Comparison of ENCODE assay signal across 8 cellular contexts in the genomic region with DNA sequence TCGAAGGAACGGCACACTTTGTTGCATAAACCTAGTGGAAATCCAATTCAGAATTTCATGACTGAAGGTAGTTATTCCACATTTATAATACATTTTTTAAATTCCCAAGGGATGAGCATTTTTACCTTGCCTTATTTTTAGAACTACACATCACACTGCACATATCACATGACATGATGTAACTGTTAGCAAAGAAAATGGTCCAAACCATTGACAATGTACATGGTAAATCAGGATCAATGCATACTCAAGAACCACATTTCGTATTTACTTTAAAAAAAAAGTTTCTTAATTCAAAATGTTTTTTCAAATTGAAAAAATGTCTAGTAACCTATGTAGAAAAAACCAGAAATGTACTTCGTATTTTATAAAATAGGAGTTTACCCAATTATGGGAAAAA. TPM values are rescaled to one million over a fixed set of nuclear protein-coding genes. Genes with fewer than 3 reads are reported as not detected.
DNase-seq lines count a peak whose midpoint lies in the region.

No MANE protein-coding gene starts in this region.

- peak overlapping the region; percentile 96 for H3K9ac ChIP-seq in iPS-18a (ENCODE audit: low read length)
- H3K9ac ChIP-seq in subcutaneous abdominal adipose tissue (ENCODE audit: low read length in 5 of 5), result peak overlapping the region; percentile 90 to 99 (median 95)

- peaks cover 50% of the 10 kb centered on the region for H3K4me1 Mint-ChIP-seq in activated CD4-positive, alpha-beta T cell treated with anti-CD3 and anti-CD28 coated beads, Interleukin-2, amount 10 ng/mL, durations not matched to agents 24 days and 14 days
- peaks cover 70% of the 10 kb centered on the region for H3K4me1 Mint-ChIP-seq in activated naive CD8-positive, alpha-beta T cell (ENCODE audit: low read depth)

- no peaks in the 10 kb centered on the region for H3K9me3 ChIP-seq in iPS-18a (ENCODE audit: control insufficient read depth, low read depth, low read length)
- no peaks in the 10 kb centered on the region for H3K9me3 ChIP-seq in subcutaneous abdominal adipose tissue (ENCODE audit: control insufficient read depth in 5 of 5, low read length in 5 of 5)

- H3K27me3 ChIP-seq in iPS-18a (ENCODE audit: control insufficient read depth, insufficient read depth, low read length), result no peaks in the 10 kb centered on the region
- H3K27me3 ChIP-seq in subcutaneous abdominal adipose tissue (ENCODE audit: control insufficient read depth in 5 of 5, insufficient read depth in 4 of 5, low read length in 5 of 5), result no peaks in the 10 kb centered on the region

- no peak for DNase-seq in activated CD4-positive, alpha-beta T cell treated with anti-CD3 and anti-CD28 coated beads, Interleukin-2, amount 10 ng/mL, durations not matched to agents 24 days and 14 days
- DNase-seq in activated CD4-positive, alpha-beta T cell treated with anti-CD3 and anti-CD28 coated beads for 1 hour, result no peak
- no peak for DNase-seq in stimulated activated CD4-positive, alpha-beta T cell treated with anti-CD3 and anti-CD28 coated beads, Interleukin-2, amount 100 ng/mL, for 24 hours
- DNase-seq in NCI-H1092 (lab: John Stamatoyannopoulos, UW) (no peak), DMS 273 treated with DMSO at 0.1 percent for 48 hours (lab: John Stamatoyannopoulos, UW) (no peak)

- H3K36me3 Mint-ChIP-seq in activated CD4-positive, alpha-beta T cell treated with anti-CD3 and anti-CD28 coated beads, Interleukin-2, amount 10 ng/mL, durations not matched to agents 24 days and 14 days (ENCODE audit: low read depth), result peaks cover 11% of the 10 kb centered on the region
- peaks cover 6% of the 10 kb centered on the region for H3K36me3 Mint-ChIP-seq in activated naive CD8-positive, alpha-beta T cell

- H3K9me3 Mint-ChIP-seq in activated CD4-positive, alpha-beta T cell treated with anti-CD3 and anti-CD28 coated beads, Interleukin-2, amount 10 ng/mL, durations not matched to agents 24 days and 14 days, result no peaks in the 10 kb centered on the region
- no peaks in the 10 kb centered on the region for H3K9me3 Mint-ChIP-seq in activated naive CD8-positive, alpha-beta T cell (ENCODE audit: low read depth)

- H3K36me3 ChIP-seq in iPS-18a (ENCODE audit: control insufficient read depth, low read depth, low read length) (no peaks in the 10 kb centered on the region), subcutaneous abdominal adipose tissue (ENCODE audit: control insufficient read depth in 5 of 5, insufficient read depth in 5 of 5, low read length in 5 of 5) (no peaks in the 10 kb centered on the region)

- peak overlapping the region; percentile 97 for H3K4me3 Mint-ChIP-seq in activated CD4-positive, alpha-beta T cell treated with anti-CD3 and anti-CD28 coated beads, Interleukin-2, amount 10 ng/mL, durations not matched to agents 24 days and 14 days
- peak overlapping the region; percentile 98 for H3K4me3 Mint-ChIP-seq in activated naive CD8-positive, alpha-beta T cell

- no peaks in the 10 kb centered on the region for H3K27me3 Mint-ChIP-seq in activated CD4-positive, alpha-beta T cell treated with anti-CD3 and anti-CD28 coated beads, Interleukin-2, amount 10 ng/mL, durations not matched to agents 24 days and 14 days
- H3K27me3 Mint-ChIP-seq in activated naive CD8-positive, alpha-beta T cell, result no peaks in the 10 kb centered on the region

- peaks cover 54% of the 10 kb centered on the region for H3K4me1 ChIP-seq in iPS-18a (ENCODE audit: control insufficient read depth, low read depth, low read length)
- H3K4me1 ChIP-seq in subcutaneous abdominal adipose tissue (ENCODE audit: control insufficient read depth in 5 of 5, insufficient read depth in 5 of 5, low read length in 5 of 5), result peaks cover 0 to 69% (median 65%) of the 10 kb centered on the region in 5 donors

- intact Hi-C loops in activated CD4-positive, alpha-beta T cell treated with anti-CD3 and anti-CD28 coated beads, Interleukin-2, amount 10 ng/mL, durations not matched to agents 24 days and 14 days (cut with micrococcal nuclease), result loop anchor here (5.0 kb wide), 3 partner anchors 88 to 873 kb away; partner anchors contain the start of genes GOSR2 and MAP3K14

- peak overlapping the region; percentile 69 for H3K27ac Mint-ChIP-seq in activated CD4-positive, alpha-beta T cell treated with anti-CD3 and anti-CD28 coated beads, Interleukin-2, amount 10 ng/mL, durations not matched to agents 24 days and 14 days
- H3K27ac Mint-ChIP-seq in activated naive CD8-positive, alpha-beta T cell, result peak overlapping the region; percentile 91

- no peak overlapping the region for H3K27ac ChIP-seq in iPS-18a (ENCODE audit: low read length)
- peak overlapping the region; percentile 99 for H3K27ac ChIP-seq in subcutaneous abdominal adipose tissue (ENCODE audit: low read depth, low read length)

- peak overlapping the region; percentile 90 for H3K4me3 ChIP-seq in iPS-18a (ENCODE audit: low read length)
- peak overlapping the region; percentile 87 to 98 (median 95) for H3K4me3 ChIP-seq in subcutaneous abdominal adipose tissue (ENCODE audit: low read depth in 1 of 5, low read length in 5 of 5)

RNA-seq across cellular contexts. Expression of gene KANSL1, which starts 2.5 kb away (rescaled TPM):
- total RNA-seq in activated CD4-positive, alpha-beta T cell treated with anti-CD3 and anti-CD28 coated beads, Interleukin-2, amount 10 ng/mL, durations not matched to agents 24 days and 14 days, result 79.7 and 82.8 TPM in 2 replicates
